In the genomic region with DNA sequence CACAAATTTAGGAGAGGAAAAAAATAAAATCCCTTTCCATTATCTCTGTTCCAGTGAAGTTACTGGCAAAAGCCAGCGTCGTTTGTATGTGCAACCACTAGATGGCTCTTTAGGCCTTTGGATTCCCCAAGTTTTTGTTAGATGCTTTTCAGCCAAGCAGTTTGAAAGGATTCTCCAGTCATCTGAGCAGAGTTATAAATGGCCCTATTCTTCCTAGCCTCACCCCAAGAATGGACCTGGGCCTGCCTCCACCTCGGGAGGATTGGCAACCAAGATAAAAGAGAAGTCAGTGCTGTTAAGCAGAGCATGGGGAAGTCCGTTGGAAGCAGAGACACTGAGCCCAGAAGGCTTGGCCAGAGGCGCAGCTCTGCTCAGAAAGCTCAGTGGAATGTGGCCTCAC, we compare ENCODE assay signal across 8 cellular contexts. TPM values are rescaled to one million over a fixed set of nuclear protein-coding genes. Genes with fewer than 3 reads are reported as not detected.
DNase-seq lines count a peak whose midpoint lies in the region; ATAC-seq and TF ChIP-seq lines count a peak whose summit lies in the region.

No MANE protein-coding gene starts in this region.

- H3K36me3 Mint-ChIP-seq in endothelial cell (ENCODE audit: low read depth, unreplicated experiment) (no peaks in the 10 kb centered on the region), mesothelial cell of epicardium (no peaks in the 10 kb centered on the region)

- H3K4me1 Mint-ChIP-seq in endothelial cell (ENCODE audit: unreplicated experiment) (peaks cover 12% of the 10 kb centered on the region), mesothelial cell of epicardium (peaks cover 2% of the 10 kb centered on the region)

- CTCF ChIA-PET in RWPE1 (lab: Yijun Ruan, JAX), result interaction anchor here (0.6 to 1.4 kb wide), 5 partner anchors 12 to 540 kb away, joined by 3 to 6 read pairs (median 4); no protein-coding TSS in a partner anchor

- DNase-seq in C1 segment of cervical spinal cord (lab: John Stamatoyannopoulos, UW) (peak in 12 of 14 donors; percentile 23 to 86 (median 74)), HuH-7.5 (ENCODE audit: low spot score) (peak; percentile 20), RWPE1 (ENCODE audit: low spot score) (peak; percentile 53), endothelial cell (ENCODE audit: low spot score) (peak; percentile 30), mesothelial cell of epicardium (ENCODE audit: low spot score in 2 of 2, unreplicated experiment in 2 of 2) (no peak), ureter (ENCODE audit: low spot score) (no peak)

- H3K27me3 Mint-ChIP-seq in endothelial cell (ENCODE audit: unreplicated experiment) (no peaks in the 10 kb centered on the region), mesothelial cell of epicardium (ENCODE audit: low read depth) (peaks cover 12% of the 10 kb centered on the region)

- peak; percentile 59 for ATAC-seq in GM18519 (IDR thresholded peaks at IDR 0.05; ENCODE audit: low FRiP score, unreplicated experiment)
- no peak for ATAC-seq in HG03108 (IDR thresholded peaks at IDR 0.05; ENCODE audit: unreplicated experiment)

- H3K4me3 Mint-ChIP-seq in endothelial cell (ENCODE audit: unreplicated experiment), result no peak overlapping the region
- H3K4me3 Mint-ChIP-seq in mesothelial cell of epicardium, result no peak overlapping the region

- H3K9me3 Mint-ChIP-seq in endothelial cell (ENCODE audit: unreplicated experiment) (no peaks in the 10 kb centered on the region), mesothelial cell of epicardium (no peaks in the 10 kb centered on the region)

- H3K27ac Mint-ChIP-seq in endothelial cell (ENCODE audit: unreplicated experiment) (no peak overlapping the region), mesothelial cell of epicardium (no peak overlapping the region)

- TF ChIP-seq CTCF in RWPE1 (conservative IDR thresholded peaks at IDR 0.05; ENCODE audit: low read depth), result peak; percentile 79
- peak; percentile 70 for TF ChIP-seq CTCF in endothelial cell (IDR thresholded peaks at IDR 0.05; ENCODE audit: unreplicated experiment)
- TF ChIP-seq CTCF in mesothelial cell of epicardium (IDR thresholded peaks at IDR 0.05; ENCODE audit: unreplicated experiment), result peak; percentile 74

- no peak overlapping the region for H3K27ac ChIP-seq in RWPE1

- POLR2A ChIA-PET in RWPE1 (lab: Yijun Ruan, JAX; ENCODE audit: low non-redundant PET), result no interaction called here

RNA-seq across cellular contexts. Expression of gene FAM181B, which starts 15.4 kb away (rescaled TPM):
- total RNA-seq in endothelial cell (ENCODE audit: unreplicated experiment) (1.0 TPM), mesothelial cell of epicardium (0.40 to 0.47 TPM (median 0.47 TPM) in 3 replicates), ureter (10.4 TPM)

Comparison
In these comparisons a context has a peak if more than half of its experiments do, and no peak if none do; other contexts are left out.
1. DNase-seq: peak in C1 segment of cervical spinal cord (12 of 14), HuH-7.5 (single experiment), RWPE1 (single experiment) and endothelial cell (single experiment); none in mesothelial cell of epicardium (0 of 2) and ureter (single experiment).
2. Peak in every context shown above with its lines, with median percentiles within 50 percentile points of each other: CTCF ChIP-seq.